Comparison of ENCODE assay signal across 13 cellular contexts in the genomic region with DNA sequence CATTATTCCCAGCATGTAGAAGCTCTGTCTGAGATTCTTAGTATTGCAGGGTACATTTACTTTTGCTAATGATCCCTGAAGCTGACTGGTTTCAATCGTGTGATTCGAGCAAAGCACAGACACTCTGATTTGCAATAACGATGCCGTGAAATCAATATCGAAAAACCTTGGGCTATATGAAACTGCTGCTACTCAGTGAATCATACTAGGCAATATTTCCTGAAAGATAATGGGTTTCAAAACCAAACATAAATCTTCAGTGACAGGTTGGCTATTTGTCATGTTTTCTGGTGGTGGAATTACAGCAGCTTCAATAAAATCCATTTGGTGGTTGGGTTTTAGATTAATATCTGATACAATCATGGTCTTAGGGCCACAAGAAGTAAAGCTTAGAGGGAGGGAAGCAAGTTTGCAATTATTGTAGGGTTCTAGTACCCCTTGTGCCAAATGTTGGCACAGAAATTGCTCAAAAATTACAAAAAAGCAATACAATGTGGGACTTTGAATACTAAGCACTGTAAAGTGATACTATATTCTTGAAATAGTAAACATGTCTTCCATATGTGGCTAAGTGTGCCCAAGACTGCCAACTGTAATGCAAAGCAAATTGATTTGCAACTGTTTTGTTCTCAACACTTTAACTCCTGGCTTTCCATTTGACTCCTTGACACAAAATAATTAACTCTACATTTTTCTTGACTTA.
DNase-seq lines count a peak whose midpoint lies in the region; ATAC-seq and TF ChIP-seq lines count a peak whose summit lies in the region.
"Had no signal": no experiment of that assay in that cellular context is flagged by ENCODE, and none has a peak within 500 bp of the region (broad histone marks: within the 10 kb centered on the region; RNA-seq: fewer than 3 reads in every experiment).

No MANE protein-coding gene starts in this region.

- TF ChIP-seq CTCF in Loucy (conservative IDR thresholded peaks at IDR 0.05; ENCODE audit: low read length), result no peak

- no peaks in the 10 kb centered on the region for H4K20me1 ChIP-seq in Loucy (ENCODE audit: insufficient read depth, low read length, poor library complexity, severe bottlenecking)

- no peak overlapping the region for H3K9ac ChIP-seq in Loucy (ENCODE audit: low read depth, low read length, poor library complexity, severe bottlenecking)

- no peak overlapping the region for H3K27ac Mint-ChIP-seq in activated naive CD4-positive, alpha-beta T cell treated with anti-CD3 and anti-CD28 coated beads, Interleukin-2, amount 50 U/mL, for 72 hours
- no peak overlapping the region for H3K27ac Mint-ChIP-seq in T-helper 2 cell treated with Interferon-gamma antibody and Interleukin-4, amounts not matched to agents 5 μg/mL and 100 μg/mL, for 36 hours
- H3K27ac Mint-ChIP-seq: T-helper 1 cell treated with Interleukin-12 subunit alpha and Interleukin-12 subunit beta and Interleukin-4 antibody, amounts not matched to agents 30 μg/mL and 1 μg/mL, for 36 hours had no signal

- H2AFZ ChIP-seq in Loucy (ENCODE audit: low read length), result no peak overlapping the region

- H3K4me1 Mint-ChIP-seq in T-helper 2 cell treated with Interferon-gamma antibody and Interleukin-4, amounts not matched to agents 5 μg/mL and 100 μg/mL, for 36 hours (ENCODE audit: low read depth), result peaks cover 9% of the 10 kb centered on the region

- no peaks in the 10 kb centered on the region for H3K9me3 Mint-ChIP-seq in activated naive CD4-positive, alpha-beta T cell treated with anti-CD3 and anti-CD28 coated beads, Interleukin-2, amount 50 U/mL, for 72 hours
- H3K9me3 Mint-ChIP-seq in T-helper 2 cell treated with Interferon-gamma antibody and Interleukin-4, amounts not matched to agents 5 μg/mL and 100 μg/mL, for 36 hours, result no peaks in the 10 kb centered on the region

- no peaks in the 10 kb centered on the region for H3K36me3 ChIP-seq in Loucy (ENCODE audit: insufficient read depth, low read length)

- DNase-seq in activated naive CD4-positive, alpha-beta T cell treated with anti-CD3 and anti-CD28 coated beads, Interleukin-2, amount 50 U/mL, for 72 hours (ENCODE audit: low spot score in 2 of 2), result no peak
- DNase-seq in activated naive CD4-positive, alpha-beta T cell treated with anti-CD3 and anti-CD28 coated beads, Interleukin-2, amount 50 U/mL, for 16 hours, result no peak
- peak; percentile 21 for DNase-seq in T-helper 2 cell treated with Interferon-gamma antibody and Interleukin-4, amounts not matched to agents 5 μg/mL and 100 μg/mL, for 36 hours (ENCODE audit: low spot score)
- no peak for DNase-seq in stimulated activated naive CD8-positive, alpha-beta T cell treated with anti-CD3 and anti-CD28 coated beads, Interleukin-15, Interleukin-2, amounts not matched to agents 100 U/mL and 50 U/mL, for 24 hours
- no peak for DNase-seq in effector CD4-positive, alpha-beta T cell
- DNase-seq in activated gamma-delta T cell treated with Interleukin-2 at 50 U/mL for 16 hours (no peak), CD1c-positive myeloid dendritic cell (ENCODE audit: extremely low spot score) (no peak)
- DNase-seq: activated CD8-positive, alpha-beta memory T cell treated with anti-CD3 and anti-CD28 coated beads for 24 hours; AML-193; islet precursor cell; stimulated activated naive CD4-positive, alpha-beta T cell had no signal

- no peak overlapping the region for H3K4me3 ChIP-seq in Loucy (ENCODE audit: low read length, poor library complexity, severe bottlenecking)

- H3K36me3 Mint-ChIP-seq in activated naive CD4-positive, alpha-beta T cell treated with anti-CD3 and anti-CD28 coated beads, Interleukin-2, amount 50 U/mL, for 72 hours, result peaks cover 0 to 4% of the 10 kb centered on the region in 2 donors
- no peaks in the 10 kb centered on the region for H3K36me3 Mint-ChIP-seq in T-helper 2 cell treated with Interferon-gamma antibody and Interleukin-4, amounts not matched to agents 5 μg/mL and 100 μg/mL, for 36 hours (ENCODE audit: low read depth)

- no peak overlapping the region for H3K4me3 Mint-ChIP-seq in T-helper 2 cell treated with Interferon-gamma antibody and Interleukin-4, amounts not matched to agents 5 μg/mL and 100 μg/mL, for 36 hours
- H3K4me3 Mint-ChIP-seq: T-helper 1 cell treated with Interleukin-12 subunit alpha and Interleukin-12 subunit beta and Interleukin-4 antibody, amounts not matched to agents 30 μg/mL and 1 μg/mL, for 36 hours had no signal

- H3K9me2 ChIP-seq in Loucy (replicated peaks; ENCODE audit: low read depth, low read length), result no peaks in the 10 kb centered on the region

- no peaks in the 10 kb centered on the region for H3K27me3 ChIP-seq in Loucy (ENCODE audit: insufficient read depth, low read length, poor library complexity, severe bottlenecking)

- H3K27me3 Mint-ChIP-seq in T-helper 2 cell treated with Interferon-gamma antibody and Interleukin-4, amounts not matched to agents 5 μg/mL and 100 μg/mL, for 36 hours (ENCODE audit: low read depth), result peaks cover 27% of the 10 kb centered on the region

- no peaks in the 10 kb centered on the region for H3F3A ChIP-seq in Loucy (ENCODE audit: low read depth)

- ATAC-seq in activated naive CD4-positive, alpha-beta T cell treated with anti-CD3 and anti-CD28 coated beads, Interleukin-2, amount 50 U/mL, for 72 hours, result peak; percentile 88 to 94
- peak; percentile 82 for ATAC-seq in stimulated activated naive CD8-positive, alpha-beta T cell treated with anti-CD3 and anti-CD28 coated beads, Interleukin-15, Interleukin-2, amounts not matched to agents 100 U/mL and 50 U/mL, for 24 hours

- no peaks in the 10 kb centered on the region for H3K9me3 ChIP-seq in Loucy (ENCODE audit: insufficient read depth, low read depth, low read length)

- no peaks in the 10 kb centered on the region for H3K79me2 ChIP-seq in Loucy (ENCODE audit: insufficient read depth, low read length)

- H3K4me2 ChIP-seq in Loucy (ENCODE audit: low read depth, low read length, poor library complexity, severe bottlenecking), result peak overlapping the region; percentile 28

- peaks cover 13% of the 10 kb centered on the region for H3K4me1 ChIP-seq in Loucy (ENCODE audit: insufficient read depth, low read length, poor library complexity, severe bottlenecking)
